2 cellular contexts compared by ENCODE assay signal in the genomic region with DNA sequence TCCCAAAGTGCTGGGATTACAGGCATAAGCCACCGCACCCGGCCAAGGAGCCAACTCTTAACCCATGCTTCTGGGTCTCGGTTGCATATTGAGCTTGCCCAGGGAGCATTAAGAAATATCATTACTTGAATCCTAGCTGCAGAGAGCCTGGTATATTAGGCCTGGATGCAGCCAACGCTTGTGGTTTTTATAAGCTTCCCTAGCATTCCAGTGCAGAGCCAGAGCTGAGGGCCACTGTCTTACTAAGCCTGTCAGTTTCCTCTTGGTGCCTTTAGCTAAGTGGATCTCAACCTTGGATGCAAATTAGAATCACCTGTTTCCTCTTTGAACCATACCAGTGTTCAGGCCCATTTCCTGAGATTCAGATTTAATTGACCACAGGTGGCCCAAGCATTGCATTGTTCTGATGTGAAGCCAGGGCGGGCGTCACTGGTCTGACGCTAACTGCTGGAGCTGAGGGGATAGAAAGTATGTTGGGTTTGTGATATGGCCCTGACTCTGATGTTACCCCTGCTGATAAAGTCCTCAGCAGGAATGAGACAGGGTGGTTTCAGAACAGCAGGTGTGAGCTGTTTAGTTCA.
TF ChIP-seq lines count a peak whose summit lies in the region.

No MANE protein-coding gene starts in this region.

TF ChIP-seq in GM23338, 12 proteins besides CTCF, POLR2A, EP300 and RAD21 (continued from another document):
- TF ChIP-seq, protein P1, sequence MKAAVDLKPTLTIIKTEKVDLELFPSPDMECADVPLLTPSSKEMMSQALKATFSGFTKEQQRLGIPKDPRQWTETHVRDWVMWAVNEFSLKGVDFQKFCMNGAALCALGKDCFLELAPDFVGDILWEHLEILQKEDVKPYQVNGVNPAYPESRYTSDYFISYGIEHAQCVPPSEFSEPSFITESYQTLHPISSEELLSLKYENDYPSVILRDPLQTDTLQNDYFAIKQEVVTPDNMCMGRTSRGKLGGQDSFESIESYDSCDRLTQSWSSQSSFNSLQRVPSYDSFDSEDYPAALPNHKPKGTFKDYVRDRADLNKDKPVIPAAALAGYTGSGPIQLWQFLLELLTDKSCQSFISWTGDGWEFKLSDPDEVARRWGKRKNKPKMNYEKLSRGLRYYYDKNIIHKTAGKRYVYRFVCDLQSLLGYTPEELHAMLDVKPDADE (IDR thresholded peaks at IDR 0.05), result no peak
- TF ChIP-seq, protein P2, sequence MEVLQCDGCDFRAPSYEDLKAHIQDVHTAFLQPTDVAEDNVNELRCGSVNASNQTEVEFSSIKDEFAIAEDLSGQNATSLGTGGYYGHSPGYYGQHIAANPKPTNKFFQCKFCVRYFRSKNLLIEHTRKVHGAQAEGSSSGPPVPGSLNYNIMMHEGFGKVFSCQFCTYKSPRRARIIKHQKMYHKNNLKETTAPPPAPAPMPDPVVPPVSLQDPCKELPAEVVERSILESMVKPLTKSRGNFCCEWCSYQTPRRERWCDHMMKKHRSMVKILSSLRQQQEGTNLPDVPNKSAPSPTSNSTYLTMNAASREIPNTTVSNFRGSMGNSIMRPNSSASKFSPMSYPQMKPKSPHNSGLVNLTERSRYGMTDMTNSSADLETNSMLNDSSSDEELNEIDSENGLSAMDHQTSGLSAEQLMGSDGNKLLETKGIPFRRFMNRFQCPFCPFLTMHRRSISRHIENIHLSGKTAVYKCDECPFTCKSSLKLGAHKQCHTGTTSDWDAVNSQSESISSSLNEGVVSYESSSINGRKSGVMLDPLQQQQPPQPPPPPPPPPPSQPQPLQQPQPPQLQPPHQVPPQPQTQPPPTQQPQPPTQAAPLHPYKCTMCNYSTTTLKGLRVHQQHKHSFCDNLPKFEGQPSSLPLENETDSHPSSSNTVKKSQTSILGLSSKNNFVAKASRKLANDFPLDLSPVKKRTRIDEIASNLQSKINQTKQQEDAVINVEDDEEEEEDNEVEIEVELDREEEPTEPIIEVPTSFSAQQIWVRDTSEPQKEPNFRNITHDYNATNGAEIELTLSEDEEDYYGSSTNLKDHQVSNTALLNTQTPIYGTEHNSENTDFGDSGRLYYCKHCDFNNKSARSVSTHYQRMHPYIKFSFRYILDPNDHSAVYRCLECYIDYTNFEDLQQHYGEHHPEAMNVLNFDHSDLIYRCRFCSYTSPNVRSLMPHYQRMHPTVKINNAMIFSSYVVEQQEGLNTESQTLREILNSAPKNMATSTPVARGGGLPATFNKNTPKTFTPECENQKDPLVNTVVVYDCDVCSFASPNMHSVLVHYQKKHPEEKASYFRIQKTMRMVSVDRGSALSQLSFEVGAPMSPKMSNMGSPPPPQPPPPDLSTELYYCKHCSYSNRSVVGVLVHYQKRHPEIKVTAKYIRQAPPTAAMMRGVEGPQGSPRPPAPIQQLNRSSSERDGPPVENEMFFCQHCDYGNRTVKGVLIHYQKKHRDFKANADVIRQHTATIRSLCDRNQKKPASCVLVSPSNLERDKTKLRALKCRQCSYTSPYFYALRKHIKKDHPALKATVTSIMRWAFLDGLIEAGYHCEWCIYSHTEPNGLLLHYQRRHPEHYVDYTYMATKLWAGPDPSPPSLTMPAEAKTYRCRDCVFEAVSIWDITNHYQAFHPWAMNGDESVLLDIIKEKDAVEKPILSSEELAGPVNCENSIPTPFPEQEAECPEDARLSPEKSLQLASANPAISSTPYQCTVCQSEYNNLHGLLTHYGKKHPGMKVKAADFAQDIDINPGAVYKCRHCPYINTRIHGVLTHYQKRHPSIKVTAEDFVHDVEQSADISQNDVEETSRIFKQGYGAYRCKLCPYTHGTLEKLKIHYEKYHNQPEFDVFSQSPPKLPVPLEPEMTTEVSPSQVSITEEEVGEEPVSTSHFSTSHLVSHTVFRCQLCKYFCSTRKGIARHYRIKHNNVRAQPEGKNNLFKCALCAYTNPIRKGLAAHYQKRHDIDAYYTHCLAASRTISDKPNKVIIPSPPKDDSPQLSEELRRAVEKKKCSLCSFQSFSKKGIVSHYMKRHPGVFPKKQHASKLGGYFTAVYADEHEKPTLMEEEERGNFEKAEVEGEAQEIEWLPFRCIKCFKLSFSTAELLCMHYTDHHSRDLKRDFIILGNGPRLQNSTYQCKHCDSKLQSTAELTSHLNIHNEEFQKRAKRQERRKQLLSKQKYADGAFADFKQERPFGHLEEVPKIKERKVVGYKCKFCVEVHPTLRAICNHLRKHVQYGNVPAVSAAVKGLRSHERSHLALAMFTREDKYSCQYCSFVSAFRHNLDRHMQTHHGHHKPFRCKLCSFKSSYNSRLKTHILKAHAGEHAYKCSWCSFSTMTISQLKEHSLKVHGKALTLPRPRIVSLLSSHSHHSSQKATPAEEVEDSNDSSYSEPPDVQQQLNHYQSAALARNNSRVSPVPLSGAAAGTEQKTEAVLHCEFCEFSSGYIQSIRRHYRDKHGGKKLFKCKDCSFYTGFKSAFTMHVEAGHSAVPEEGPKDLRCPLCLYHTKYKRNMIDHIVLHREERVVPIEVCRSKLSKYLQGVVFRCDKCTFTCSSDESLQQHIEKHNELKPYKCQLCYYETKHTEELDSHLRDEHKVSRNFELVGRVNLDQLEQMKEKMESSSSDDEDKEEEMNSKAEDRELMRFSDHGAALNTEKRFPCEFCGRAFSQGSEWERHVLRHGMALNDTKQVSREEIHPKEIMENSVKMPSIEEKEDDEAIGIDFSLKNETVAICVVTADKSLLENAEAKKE (CRISPR knock-in tag; IDR thresholded peaks at IDR 0.05), result 0 out of 2 replicates have a peak, but pooled peaks have one; percentile 30

TF ChIP-seq in GM12878, 131 proteins besides CTCF, POLR2A, EP300 and RAD21 (continued from another document):
- TF ChIP-seq, protein P3, sequence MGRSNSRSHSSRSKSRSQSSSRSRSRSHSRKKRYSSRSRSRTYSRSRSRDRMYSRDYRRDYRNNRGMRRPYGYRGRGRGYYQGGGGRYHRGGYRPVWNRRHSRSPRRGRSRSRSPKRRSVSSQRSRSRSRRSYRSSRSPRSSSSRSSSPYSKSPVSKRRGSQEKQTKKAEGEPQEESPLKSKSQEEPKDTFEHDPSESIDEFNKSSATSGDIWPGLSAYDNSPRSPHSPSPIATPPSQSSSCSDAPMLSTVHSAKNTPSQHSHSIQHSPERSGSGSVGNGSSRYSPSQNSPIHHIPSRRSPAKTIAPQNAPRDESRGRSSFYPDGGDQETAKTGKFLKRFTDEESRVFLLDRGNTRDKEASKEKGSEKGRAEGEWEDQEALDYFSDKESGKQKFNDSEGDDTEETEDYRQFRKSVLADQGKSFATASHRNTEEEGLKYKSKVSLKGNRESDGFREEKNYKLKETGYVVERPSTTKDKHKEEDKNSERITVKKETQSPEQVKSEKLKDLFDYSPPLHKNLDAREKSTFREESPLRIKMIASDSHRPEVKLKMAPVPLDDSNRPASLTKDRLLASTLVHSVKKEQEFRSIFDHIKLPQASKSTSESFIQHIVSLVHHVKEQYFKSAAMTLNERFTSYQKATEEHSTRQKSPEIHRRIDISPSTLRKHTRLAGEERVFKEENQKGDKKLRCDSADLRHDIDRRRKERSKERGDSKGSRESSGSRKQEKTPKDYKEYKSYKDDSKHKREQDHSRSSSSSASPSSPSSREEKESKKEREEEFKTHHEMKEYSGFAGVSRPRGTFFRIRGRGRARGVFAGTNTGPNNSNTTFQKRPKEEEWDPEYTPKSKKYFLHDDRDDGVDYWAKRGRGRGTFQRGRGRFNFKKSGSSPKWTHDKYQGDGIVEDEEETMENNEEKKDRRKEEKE (IDR thresholded peaks at IDR 0.05), result no peak
- TF ChIP-seq RCOR1 (conservative IDR thresholded peaks at IDR 0.05; ENCODE audit: low read depth, low read length) (no peak), MTA2 (IDR thresholded peaks at IDR 0.05; ENCODE audit: low read depth) (peak; percentile 75; the same call in 1 of the 2 replicates), IKZF2 (IDR thresholded peaks at IDR 0.05) (peak in 1 of 2 experiments; percentile 28; a peak in 1 of 4 replicates)
